ENCODE assay signal across 29 cellular contexts in genomic region chr12:105834496-105834895, GRCh38.
"Had no signal": no experiment of that assay in that cellular context is flagged by ENCODE, and none has a peak within 500 bp of the region (broad histone marks: within the 10 kb centered on the region; RNA-seq: fewer than 3 reads in every experiment).

No MANE protein-coding gene starts in this region.

- DNase-seq: naive B cell; naive thymus-derived CD8-positive, alpha-beta T cell; occipital lobe; ovary; posterior cingulate gyrus; retina; right cardiac atrium; right lobe of liver; sigmoid colon; small intestine; stimulated activated CD4-positive, alpha-beta T cell treated with anti-CD3 and anti-CD28 coated beads, Interleukin-15, amount 100 ng/mL, for 24 hours; stimulated activated CD4-positive, alpha-beta T cell treated with anti-CD3 and anti-CD28 coated beads, Interleukin-2, amount 100 ng/mL, for 24 hours; stimulated activated CD4-positive, alpha-beta T cell treated with anti-CD3 and anti-CD28 coated beads, Interleukin-2, amount 100 ng/mL, for 48 hours; stimulated activated CD4-positive, alpha-beta T cell treated with anti-CD3 and anti-CD28 coated beads, Interleukin-4, amount 100 ng/mL, for 24 hours; stimulated activated naive B cell treated with anti-CD40 and anti-IgM and Interleukin-4, amounts not matched to agents 10 μg/mL and 1 μg/mL and 100 μg/mL, for 72 hours; stimulated activated naive CD4-positive, alpha-beta T cell treated with Interleukin-2 at 50 U/mL for 16 hours; stomach; trophoblast cell; upper lobe of left lung had no signal

- H3K9me3 ChIP-seq: ovary, right lobe of liver, sigmoid colon, stomach, thoracic aorta, tibial nerve, upper lobe of left lung, vagina had no signal

- H3K4me1 Mint-ChIP-seq: naive B cell; naive thymus-derived CD8-positive, alpha-beta T cell; stimulated activated effector memory CD8-positive, alpha-beta T cell treated with anti-CD3 and anti-CD28 coated beads, Interleukin-12 subunit alpha, Interleukin-12 subunit beta, amount 100 ng/mL, for 72 hours; stimulated activated naive B cell treated with anti-CD40 and anti-IgM and Interleukin-4, amounts not matched to agents 10 μg/mL and 1 μg/mL and 100 μg/mL, for 72 hours had no signal

- H3K4me3 ChIP-seq: neural progenitor cell, ovary, right lobe of liver, sigmoid colon, stomach, thoracic aorta, tibial nerve, upper lobe of left lung, vagina had no signal

- H2AFZ ChIP-seq: neural progenitor cell, parathyroid adenoma had no signal

- H3K27ac ChIP-seq: neural progenitor cell, ovary, parathyroid adenoma, right lobe of liver, sigmoid colon, stomach, tibial nerve, upper lobe of left lung, vagina had no signal

- H3K4me1 ChIP-seq: neural progenitor cell, parathyroid adenoma, right lobe of liver, sigmoid colon, stomach, tibial nerve, upper lobe of left lung, vagina had no signal

- H3K36me3 ChIP-seq: neural progenitor cell, ovary, right lobe of liver, sigmoid colon, stomach, thoracic aorta, tibial nerve, upper lobe of left lung, vagina had no signal

- H3K27ac Mint-ChIP-seq: naive B cell; naive thymus-derived CD8-positive, alpha-beta T cell; nephron; neural progenitor cell; progenitor cell of endocrine pancreas; stimulated activated effector memory CD8-positive, alpha-beta T cell treated with anti-CD3 and anti-CD28 coated beads, Interleukin-12 subunit alpha, Interleukin-12 subunit beta, amount 100 ng/mL, for 72 hours; stimulated activated naive B cell treated with anti-CD40 and anti-IgM and Interleukin-4, amounts not matched to agents 10 μg/mL and 1 μg/mL and 100 μg/mL, for 72 hours; stimulated activated naive CD8-positive, alpha-beta T cell treated with anti-CD3 and anti-CD28 coated beads, Interleukin-15, Interleukin-2, amounts not matched to agents 100 ng/mL and 50 ng/mL, for 24 hours had no signal

- H3K27me3 Mint-ChIP-seq: stimulated activated naive CD8-positive, alpha-beta T cell treated with anti-CD3 and anti-CD28 coated beads, Interleukin-15, Interleukin-2, amounts not matched to agents 100 ng/mL and 50 ng/mL, for 24 hours had no signal

- H3K9me3 Mint-ChIP-seq: nephron; stimulated activated effector memory CD8-positive, alpha-beta T cell treated with anti-CD3 and anti-CD28 coated beads, Interleukin-12 subunit alpha, Interleukin-12 subunit beta, amount 100 ng/mL, for 72 hours; stimulated activated naive CD8-positive, alpha-beta T cell treated with anti-CD3 and anti-CD28 coated beads, Interleukin-15, Interleukin-2, amounts not matched to agents 100 ng/mL and 50 ng/mL, for 24 hours had no signal

- H3K4me3 Mint-ChIP-seq: naive thymus-derived CD8-positive, alpha-beta T cell; nephron; neural progenitor cell; stimulated activated effector memory CD8-positive, alpha-beta T cell treated with anti-CD3 and anti-CD28 coated beads, Interleukin-12 subunit alpha, Interleukin-12 subunit beta, amount 100 ng/mL, for 72 hours; stimulated activated naive B cell treated with anti-CD40 and anti-IgM and Interleukin-4, amounts not matched to agents 10 μg/mL and 1 μg/mL and 100 μg/mL, for 72 hours; stimulated activated naive CD8-positive, alpha-beta T cell treated with anti-CD3 and anti-CD28 coated beads, Interleukin-15, Interleukin-2, amounts not matched to agents 100 ng/mL and 50 ng/mL, for 24 hours had no signal

- H3K36me3 Mint-ChIP-seq: naive B cell; naive thymus-derived CD8-positive, alpha-beta T cell; neural progenitor cell; stimulated activated effector memory CD8-positive, alpha-beta T cell treated with anti-CD3 and anti-CD28 coated beads, Interleukin-12 subunit alpha, Interleukin-12 subunit beta, amount 100 ng/mL, for 72 hours; stimulated activated naive B cell treated with anti-CD40 and anti-IgM and Interleukin-4, amounts not matched to agents 10 μg/mL and 1 μg/mL and 100 μg/mL, for 72 hours had no signal

- H3K4me2 ChIP-seq: neural progenitor cell had no signal

- FAIRE-seq: small intestine, urothelium cell line had no signal

- H3K27me3 ChIP-seq: neural progenitor cell, ovary, right lobe of liver, sigmoid colon, stomach, tibial nerve, upper lobe of left lung, vagina had no signal

- ATAC-seq: naive thymus-derived CD8-positive, alpha-beta T cell; right cardiac atrium; right lobe of liver; stimulated activated effector memory CD8-positive, alpha-beta T cell treated with anti-CD3 and anti-CD28 coated beads, Interleukin-12 subunit alpha, Interleukin-12 subunit beta, amount 100 ng/mL, for 72 hours; stimulated activated naive B cell treated with anti-CD40 and anti-IgM and Interleukin-4, amounts not matched to agents 10 μg/mL and 1 μg/mL and 100 μg/mL, for 72 hours had no signal

- H3K9ac ChIP-seq: neural progenitor cell, parathyroid adenoma had no signal
